Comparison of ENCODE assay signal across 17 cellular contexts in the genomic region with DNA sequence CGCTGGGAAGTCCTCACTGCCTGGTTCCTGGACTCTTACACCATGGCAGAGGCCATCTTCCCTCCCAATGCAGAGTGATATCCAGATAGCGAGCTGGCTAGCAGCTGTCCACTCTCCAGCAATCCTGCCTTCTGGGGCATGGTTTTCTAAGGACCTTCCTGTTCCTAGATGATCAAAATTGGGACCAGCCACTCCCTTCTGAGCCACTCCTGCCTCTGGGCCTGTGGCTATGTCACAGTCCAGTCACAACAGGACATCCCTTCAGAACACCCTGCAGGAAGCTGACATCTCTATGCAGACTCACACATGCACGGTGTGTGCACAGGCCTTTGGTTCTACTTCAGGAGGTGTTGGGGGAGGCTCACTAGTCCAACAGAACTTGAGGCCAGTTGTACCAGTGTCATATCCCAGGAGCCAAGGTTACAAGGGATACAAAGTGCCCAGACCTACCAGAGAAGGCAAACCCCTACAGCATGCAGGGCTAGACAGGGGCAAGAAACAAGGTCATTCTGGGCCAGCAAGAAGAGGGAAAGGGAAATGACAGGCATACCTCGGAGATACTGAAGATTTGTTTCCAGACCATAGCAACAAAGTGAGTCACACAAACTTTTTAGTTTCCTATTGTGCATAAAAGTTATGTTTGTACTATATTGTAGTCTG. TPM values are rescaled to one million over a fixed set of nuclear protein-coding genes. Genes with fewer than 3 reads are reported as not detected.
A peak's percentile ranks its signal among the peaks of the same experiment; 100 is the strongest.
DNase-seq lines count a peak whose midpoint lies in the region; ATAC-seq, FAIRE-seq and TF ChIP-seq lines count a peak whose summit lies in the region.
"Had no signal": no experiment of that assay in that cellular context is flagged by ENCODE, and none has a peak within 500 bp of the region (broad histone marks: within the 10 kb centered on the region; RNA-seq: fewer than 3 reads in every experiment).

No MANE protein-coding gene starts in this region.

- no peaks in the 10 kb centered on the region for H3K27me3 ChIP-seq in RWPE2 (ENCODE audit: insufficient read depth, poor library complexity, severe bottlenecking)
- no peaks in the 10 kb centered on the region for H3K27me3 ChIP-seq in endothelial cell of umbilical vein (ENCODE audit: control insufficient read depth in 2 of 2, insufficient read depth in 2 of 2, low read length in 2 of 2)
- H3K27me3 ChIP-seq: vagina had no signal

- CTCF ChIA-PET in endothelial cell of umbilical vein (lab: Charles Lee) (interaction anchor here (1.1 to 5.4 kb wide), 4 partner anchors 9 to 32 kb away, joined by 3 to 29 read pairs (median 4); no protein-coding TSS in a partner anchor), HEK293T (lab: Yijun Ruan, JAX) (no interaction called here)

- H3K4me1 ChIP-seq in RWPE2 (ENCODE audit: insufficient read depth, poor library complexity, severe bottlenecking) = no peaks in the 10 kb centered on the region
- peaks cover 24% of the 10 kb centered on the region for H3K4me1 ChIP-seq in endothelial cell of umbilical vein (ENCODE audit: control insufficient read depth, extremely low read depth, insufficient read depth, low read length)
- no peaks in the 10 kb centered on the region for H3K4me1 ChIP-seq in mucosa of descending colon (ENCODE audit: low read depth)
- H3K4me1 ChIP-seq: vagina had no signal

- H3K9me3 ChIP-seq in RWPE2 (ENCODE audit: severe bottlenecking) (no peaks in the 10 kb centered on the region), endothelial cell of umbilical vein (replicated peaks; ENCODE audit: control insufficient read depth, insufficient read depth, low read length) (no peaks in the 10 kb centered on the region), mucosa of descending colon (no peaks in the 10 kb centered on the region)
- H3K9me3 ChIP-seq: vagina had no signal

- TF ChIP-seq CTCF in RWPE2 (IDR thresholded peaks at IDR 0.05; ENCODE audit: poor library complexity, severe bottlenecking) (no peak), endothelial cell of umbilical vein (IDR thresholded peaks at IDR 0.05; ENCODE audit: extremely low read depth in 1 of 2, insufficient read depth in 1 of 2, low read depth in 1 of 2, low read length in 2 of 2) (no peak), mucosa of descending colon (IDR thresholded peaks at IDR 0.05) (no peak)

- peak overlapping the region; percentile 68 for H3K4me2 ChIP-seq in endothelial cell of umbilical vein (ENCODE audit: insufficient read depth, low read length)

- ATAC-seq in RWPE2 (ENCODE audit: low read depth) = peak; percentile 5; the same call in 1 of the 3 replicates
- ATAC-seq in mucosa of descending colon = peak; percentile 52
- ATAC-seq: stimulated activated naive B cell treated with anti-CD40 and anti-IgM and Interleukin-4, amounts not matched to agents 10 μg/mL and 1 μg/mL and 100 μg/mL, for 72 hours had no signal

- H4K20me1 ChIP-seq in endothelial cell of umbilical vein (replicated peaks; ENCODE audit: control insufficient read depth, extremely low read depth, insufficient read depth, low read length) = no peaks in the 10 kb centered on the region

- no peaks in the 10 kb centered on the region for H3K79me2 ChIP-seq in endothelial cell of umbilical vein (ENCODE audit: control insufficient read depth, insufficient read depth, low read length)

- no TSS peak for BruUV-seq in endothelial cell of umbilical vein (replicated peaks; lab: Mats Ljungman, UMichigan)

- dilution Hi-C loops in endothelial cell of umbilical vein (cut with MboI; ENCODE audit: extremely low pct_ligation_motif_present, low sequenced_read_pairs) = no loop called here

- peak; percentile 98 for FAIRE-seq in endothelial cell of umbilical vein (lab: Jason Lieb, UNC)
- FAIRE-seq: H1 had no signal

- DNase-seq in AG20443 (ENCODE audit: low spot score) = peak; percentile 42
- DNase-seq in RWPE2 (ENCODE audit: low spot score) = no peak
- peak; percentile 80 for DNase-seq in endothelial cell of umbilical vein (ENCODE audit: low read depth, low spot score)
- DNase-seq in mucosa of descending colon = no peak
- DNase-seq in NCI-H748 treated with DMSO at 0.1 percent for 48 hours (lab: John Stamatoyannopoulos, UW) = no peak
- no peak for DNase-seq in HEK293T (ENCODE audit: extremely low spot score)
- no peak for DNase-seq in NCI-H146 (lab: John Stamatoyannopoulos, UW)
- DNase-seq in activated gamma-delta T cell (lab: John Stamatoyannopoulos, UW) = no peak
- DNase-seq: C1 segment of cervical spinal cord; stimulated activated CD4-positive, alpha-beta T cell treated with anti-CD3 and anti-CD28 coated beads, Interleukin-2, amount 100 ng/mL, for 48 hours; stimulated activated naive B cell treated with anti-CD40 and anti-IgM and Interleukin-4, amounts not matched to agents 10 μg/mL and 1 μg/mL and 100 μg/mL, for 72 hours had no signal

- no peak overlapping the region for H3K27ac ChIP-seq in RWPE2 (ENCODE audit: poor library complexity, severe bottlenecking)
- H3K27ac ChIP-seq in endothelial cell of umbilical vein (ENCODE audit: insufficient read depth, low read depth, low read length) = peak overlapping the region; percentile 98
- H3K27ac ChIP-seq: epithelial cell of prostate, vagina had no signal

- H3K9ac ChIP-seq in endothelial cell of umbilical vein (replicated peaks; ENCODE audit: extremely low read depth, insufficient read depth, low read length) = peak overlapping the region; percentile 62

- no peak for TF ChIP-seq POLR2A in endothelial cell of umbilical vein (IDR thresholded peaks at IDR 0.05; ENCODE audit: low read depth, low read length)

- POLR2A ChIA-PET in endothelial cell of umbilical vein (lab: Charles Lee) (no interaction called here), HEK293T (lab: Yijun Ruan, JAX) (interaction anchor here (0.7 to 8.4 kb wide), 2 partner anchors 9 to 15 kb away, joined by 3 to 114 read pairs; partner anchors contain the start of gene DDX39B)

- H3K4me3 ChIP-seq in RWPE2 (ENCODE audit: severe bottlenecking) (no peak overlapping the region), endothelial cell of umbilical vein (replicated peaks in 1 of 3; ENCODE audit: insufficient read depth in 1 of 3, low read depth in 1 of 3, low read length in 3 of 3) (no peak overlapping the region), mucosa of descending colon (no peak overlapping the region)
- H3K4me3 ChIP-seq: vagina had no signal

- peak overlapping the region; percentile 40 for H2AFZ ChIP-seq in endothelial cell of umbilical vein (ENCODE audit: low read depth, low read length)

- peaks cover 12% of the 10 kb centered on the region for H3K36me3 ChIP-seq in RWPE2 (ENCODE audit: low read depth)
- peaks cover 4 to 11% of the 10 kb centered on the region in 2 experiments for H3K36me3 ChIP-seq in endothelial cell of umbilical vein (ENCODE audit: control insufficient read depth in 2 of 2, extremely low read depth in 1 of 2, insufficient read depth in 2 of 2, low read length in 2 of 2)
- H3K36me3 ChIP-seq in mucosa of descending colon (ENCODE audit: low read depth) = peaks cover 9% of the 10 kb centered on the region

- no peaks in the 10 kb centered on the region for H3K9me1 ChIP-seq in endothelial cell of umbilical vein (replicated peaks; ENCODE audit: control insufficient read depth, extremely low read depth, insufficient read depth, low read length)

- intact Hi-C loops in endothelial cell of umbilical vein (cut with micrococcal nuclease) = loop anchor here (1.0 kb wide), 3 partner anchors 16 to 34 kb away; partner anchors contain the start of gene DDX39B
- intact Hi-C loops in mucosa of descending colon (cut with DNase I, micrococcal nuclease) = no loop called here

RNA-seq across cellular contexts. Expression of gene MCCD1, which starts 2.7 kb away (rescaled TPM):
- total RNA-seq in endothelial cell of umbilical vein (not detected in 2 replicates), mucosa of descending colon (not detected)
- not detected in 2 replicates for polyA plus RNA-seq in endothelial cell of umbilical vein
- polyA plus RNA-seq in endothelial cell of umbilical vein (2011; cell fraction: cytosol; rRNA removed) = not detected in 2 replicates
- polyA plus RNA-seq in endothelial cell of umbilical vein (2011; cell fraction: nucleus; rRNA removed) = not detected in 2 replicates
- polyA plus RNA-seq in endothelial cell of umbilical vein (2012) = not detected in 2 replicates
- not detected in 2 replicates for polyA minus RNA-seq in endothelial cell of umbilical vein
- not detected for polyA minus RNA-seq in endothelial cell of umbilical vein (2011; cell fraction: cytosol; rRNA and poly(A)+ RNA removed)
- not detected in 2 replicates for polyA minus RNA-seq in endothelial cell of umbilical vein (2011; cell fraction: nucleus; rRNA and poly(A)+ RNA removed)
- total RNA-seq: activated T-helper 2 cell treated with anti-CD3 and anti-CD28 coated beads, Interferon-gamma antibody, Interleukin-2, Interleukin-4, amounts not matched to agents 10 μg/mL and 5 μg/mL and 100 μg/mL, durations not matched to agents 14 hours and 24 hours and 36 hours; cardiac septum; H1; progenitor cell of endocrine pancreas; vagina had no signal
- polyA plus RNA-seq: H1 had no signal

RNA-seq across cellular contexts. Expression of gene DDX39B, which starts 15.7 kb away (rescaled TPM):
- total RNA-seq in endothelial cell of umbilical vein (453 and 481 TPM in 2 replicates), mucosa of descending colon (100 to 1,000 TPM; 239 to 309 (median 295) TPM)
- 722 and 766 TPM in 2 replicates for polyA plus RNA-seq in endothelial cell of umbilical vein
- polyA plus RNA-seq in endothelial cell of umbilical vein (2011; cell fraction: cytosol; rRNA removed) = 462 and 465 TPM in 2 replicates
- polyA plus RNA-seq in endothelial cell of umbilical vein (2011; cell fraction: nucleus; rRNA removed) = 1,430 and 1,543 TPM in 2 replicates
- polyA plus RNA-seq in endothelial cell of umbilical vein (2012) = 283 and 357 TPM in 2 replicates
- polyA minus RNA-seq in endothelial cell of umbilical vein = 941 and 1,099 TPM in 2 replicates
- polyA minus RNA-seq in endothelial cell of umbilical vein (2011; cell fraction: cytosol; rRNA and poly(A)+ RNA removed) = 284 TPM
- 394 and 502 TPM in 2 replicates for polyA minus RNA-seq in endothelial cell of umbilical vein (2011; cell fraction: nucleus; rRNA and poly(A)+ RNA removed)

RNA-seq across cellular contexts. Expression of gene ATP6V1G2, which starts 20.3 kb away (rescaled TPM):
- total RNA-seq in endothelial cell of umbilical vein (0.84 and 1.4 TPM in 2 replicates), mucosa of descending colon (1 to 10 TPM in 2 of 3 donors, under 1 TPM in 1; 0.55 to 4.5 (median 1.2) TPM)
- polyA plus RNA-seq in endothelial cell of umbilical vein = 0.64 and 0.70 TPM in 2 replicates
- 0.63 and 0.66 TPM in 2 replicates for polyA plus RNA-seq in endothelial cell of umbilical vein (2011; cell fraction: cytosol; rRNA removed)
- 2.7 and 4.2 TPM in 2 replicates for polyA plus RNA-seq in endothelial cell of umbilical vein (2011; cell fraction: nucleus; rRNA removed)
- 0.49 and 0.70 TPM in 2 replicates for polyA plus RNA-seq in endothelial cell of umbilical vein (2012)
- 0.15 and 3.6 TPM in 2 replicates for polyA minus RNA-seq in endothelial cell of umbilical vein
- not detected for polyA minus RNA-seq in endothelial cell of umbilical vein (2011; cell fraction: cytosol; rRNA and poly(A)+ RNA removed)
- 1.1 and 1.5 TPM in 2 replicates for polyA minus RNA-seq in endothelial cell of umbilical vein (2011; cell fraction: nucleus; rRNA and poly(A)+ RNA removed)

RNA-seq across cellular contexts. Expression of gene NFKBIL1, which starts 21.3 kb away (rescaled TPM):
- total RNA-seq in endothelial cell of umbilical vein = 14.6 and 15.5 TPM in 2 replicates
- polyA plus RNA-seq in endothelial cell of umbilical vein = 9.9 and 14.2 TPM in 2 replicates
- 7.1 and 11.2 TPM in 2 replicates for polyA plus RNA-seq in endothelial cell of umbilical vein (2011; cell fraction: cytosol; rRNA removed)
- polyA plus RNA-seq in endothelial cell of umbilical vein (2011; cell fraction: nucleus; rRNA removed) = 8.1 and 8.5 TPM in 2 replicates
- polyA plus RNA-seq in endothelial cell of umbilical vein (2012) = 8.4 and 10.2 TPM in 2 replicates
- 5.2 TPM in 2 replicates for polyA minus RNA-seq in endothelial cell of umbilical vein
- 13.5 TPM for polyA minus RNA-seq in endothelial cell of umbilical vein (2011; cell fraction: cytosol; rRNA and poly(A)+ RNA removed)
- polyA minus RNA-seq in endothelial cell of umbilical vein (2011; cell fraction: nucleus; rRNA and poly(A)+ RNA removed) = 2.8 and 9.3 TPM in 2 replicates
- total RNA-seq in mucosa of descending colon = 10 to 100 TPM; 15.8 to 27.8 (median 18.3) TPM

RNA-seq across cellular contexts. Expression of gene MICB, which starts 28.1 kb away (rescaled TPM):
- total RNA-seq in endothelial cell of umbilical vein (25.9 and 36.3 TPM in 2 replicates), mucosa of descending colon (1 to 10 TPM; 1.3 to 4.1 (median 2.9) TPM)
- polyA plus RNA-seq in endothelial cell of umbilical vein = 32.8 and 35.7 TPM in 2 replicates
- polyA plus RNA-seq in endothelial cell of umbilical vein (2011; cell fraction: cytosol; rRNA removed) = 23.2 and 24.5 TPM in 2 replicates
- 20.7 and 21.0 TPM in 2 replicates for polyA plus RNA-seq in endothelial cell of umbilical vein (2011; cell fraction: nucleus; rRNA removed)
- 18.4 and 26.2 TPM in 2 replicates for polyA plus RNA-seq in endothelial cell of umbilical vein (2012)
- polyA minus RNA-seq in endothelial cell of umbilical vein = 36.5 and 43.9 TPM in 2 replicates
- 17.6 TPM for polyA minus RNA-seq in endothelial cell of umbilical vein (2011; cell fraction: cytosol; rRNA and poly(A)+ RNA removed)
- 8.9 and 9.9 TPM in 2 replicates for polyA minus RNA-seq in endothelial cell of umbilical vein (2011; cell fraction: nucleus; rRNA and poly(A)+ RNA removed)

Comparison
In these comparisons a context has a peak if more than half of its experiments do, and no peak if none do; other contexts are left out.
1. DNase-seq: peak in AG20443 (single experiment) and endothelial cell of umbilical vein (single experiment); none in RWPE2 (single experiment), mucosa of descending colon (0 of 3), NCI-H748 treated with DMSO at 0.1 percent for 48 hours (single experiment), HEK293T (single experiment), NCI-H146 (single experiment) and activated gamma-delta T cell (single experiment).